17 cellular contexts compared by ENCODE assay signal in the genomic region with DNA sequence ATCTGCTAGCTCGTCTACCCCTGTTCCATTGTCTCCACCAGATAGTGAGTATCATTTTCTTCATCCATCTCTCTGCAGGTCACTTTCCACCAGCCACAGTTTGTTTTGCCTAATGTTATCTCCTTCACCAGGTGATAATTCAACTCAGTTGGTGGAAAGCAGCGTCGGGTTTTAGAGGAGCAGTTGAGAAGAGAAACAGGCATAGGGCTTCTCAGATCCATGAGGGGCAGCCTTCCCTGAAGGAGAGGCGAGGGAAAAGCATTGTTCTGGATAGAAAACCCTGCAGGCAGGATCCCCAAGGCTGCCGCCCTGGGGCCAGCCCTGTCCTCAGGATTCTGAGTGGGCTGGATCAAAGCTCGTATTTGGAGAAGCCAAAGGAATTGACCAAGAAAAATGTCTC.
"Had no signal": no experiment of that assay in that cellular context is flagged by ENCODE, and none has a peak within 500 bp of the region (broad histone marks: within the 10 kb centered on the region; RNA-seq: fewer than 3 reads in every experiment).

No MANE protein-coding gene starts in this region.

- DNase-seq: activated CD4-positive, alpha-beta T cell treated with anti-CD3 and anti-CD28 coated beads for 1 hour; activated CD4-positive, alpha-beta T cell treated with anti-CD3 and anti-CD28 coated beads, Interleukin-2, amount 50 U/mL, for 4 hours; activated naive CD4-positive, alpha-beta T cell; activated T-cell treated with anti-CD3 and anti-CD28 coated beads for 4 hours; aorta; hippocampal formation; kidney; left ventricle myocardium inferior; right cardiac atrium; spleen; T-helper 1 cell; T1000; testis had no signal

- H3K36me3 ChIP-seq: breast epithelium, prostate gland, spleen had no signal

- H3K4me3 ChIP-seq: breast epithelium, left ventricle myocardium inferior, prostate gland, spleen, testis had no signal

- H3K27ac Mint-ChIP-seq: stimulated activated naive CD8-positive, alpha-beta T cell treated with anti-CD3 and anti-CD28 coated beads, Interleukin-15, Interleukin-2, amounts not matched to agents 100 ng/mL and 50 ng/mL, for 24 hours had no signal

- H3K4me3 Mint-ChIP-seq: stimulated activated naive CD8-positive, alpha-beta T cell treated with anti-CD3 and anti-CD28 coated beads, Interleukin-15, Interleukin-2, amounts not matched to agents 100 ng/mL and 50 ng/mL, for 24 hours had no signal

- H3K27ac ChIP-seq: breast epithelium, left ventricle myocardium inferior, prostate gland, spleen, testis had no signal

- ATAC-seq: esophagus mucosa, right cardiac atrium had no signal

- H3K9me3 ChIP-seq: breast epithelium, left ventricle myocardium inferior, prostate gland, spleen, testis had no signal

- H3K9me3 Mint-ChIP-seq: stimulated activated naive CD8-positive, alpha-beta T cell treated with anti-CD3 and anti-CD28 coated beads, Interleukin-15, Interleukin-2, amounts not matched to agents 100 ng/mL and 50 ng/mL, for 24 hours had no signal

- H3K27me3 ChIP-seq: breast epithelium, testis had no signal

- FAIRE-seq: kidney had no signal

- H3K4me1 ChIP-seq: breast epithelium, prostate gland, testis had no signal
